Comparison of ENCODE assay signal across 9 cellular contexts in the genomic region with DNA sequence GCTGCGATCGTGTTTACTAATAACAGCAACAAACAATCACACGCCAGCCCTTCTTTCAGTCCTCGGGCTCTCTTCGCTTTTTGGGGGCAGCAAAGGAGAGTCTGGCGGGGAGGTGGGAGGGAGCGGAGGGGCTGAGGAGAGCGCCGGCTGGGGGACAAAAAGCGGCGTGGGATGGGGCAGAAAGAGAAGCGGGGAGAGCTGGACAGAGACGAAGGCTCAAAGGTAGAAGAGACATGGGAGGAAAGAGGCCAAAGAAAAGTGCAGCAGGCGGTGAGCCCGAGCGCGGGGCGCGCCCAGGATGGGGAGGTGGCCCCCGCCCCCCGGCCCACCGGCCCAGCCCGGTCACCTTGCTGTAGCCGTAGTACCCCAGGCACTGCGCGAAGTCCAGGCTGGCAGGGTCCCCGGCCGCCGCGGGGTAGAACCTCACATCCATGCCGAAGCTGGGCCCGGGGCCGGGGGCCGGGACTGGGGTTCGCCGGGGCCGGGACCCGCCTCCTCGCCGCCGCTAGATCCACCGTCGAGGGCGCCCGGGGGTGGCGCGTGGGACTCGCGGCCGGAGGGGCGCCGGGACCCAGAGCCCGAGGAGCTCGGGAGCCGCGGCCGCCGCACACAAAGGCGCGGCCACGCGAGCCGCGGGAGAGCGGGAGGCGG. TPM values are rescaled to one million over a fixed set of nuclear protein-coding genes. Genes with fewer than 3 reads are reported as not detected.
DNase-seq lines count a peak whose midpoint lies in the region; FAIRE-seq and TF ChIP-seq lines count a peak whose summit lies in the region.
"Had no signal": no experiment of that assay in that cellular context is flagged by ENCODE, and none has a peak within 500 bp of the region (broad histone marks: within the 10 kb centered on the region; RNA-seq: fewer than 3 reads in every experiment).

No MANE protein-coding gene starts in this region.

- H3K4me1 ChIP-seq in keratinocyte (ENCODE audit: control insufficient read depth, extremely low read depth, insufficient read depth, low read length): peaks cover 5% of the 10 kb centered on the region

- no peak overlapping the region for H2AFZ ChIP-seq in keratinocyte (ENCODE audit: control insufficient read depth, low read length)

- peak; percentile 21 for DNase-seq in GM03348 (ENCODE audit: low spot score)
- peak; percentile 11 for DNase-seq in SK-N-DZ (ENCODE audit: low spot score)
- DNase-seq in keratinocyte (ENCODE audit: low read depth, low spot score): no peak
- DNase-seq in retinal pigment epithelial cell (ENCODE audit: low read depth): no peak
- no peak for DNase-seq in GDM1 (lab: John Stamatoyannopoulos, UW)
- no peak for DNase-seq in erythroblast (lab: John Stamatoyannopoulos, UW)
- no peak for DNase-seq in DMS153 (lab: John Stamatoyannopoulos, UW)
- DNase-seq in DMS79 (lab: John Stamatoyannopoulos, UW): no peak
- DNase-seq: EL had no signal

- no peaks in the 10 kb centered on the region for H3K36me3 ChIP-seq in keratinocyte (ENCODE audit: control insufficient read depth in 2 of 2, extremely low read depth in 1 of 2, insufficient read depth in 2 of 2, low read length in 2 of 2)

- no peaks in the 10 kb centered on the region for H3K9me1 ChIP-seq in keratinocyte (ENCODE audit: control insufficient read depth, extremely low read depth, insufficient read depth, low read length)

- H3K27me3 ChIP-seq in keratinocyte (ENCODE audit: control insufficient read depth, extremely low read depth, insufficient read depth, low read length): peaks cover 45% of the 10 kb centered on the region

- peak overlapping the region; percentile 62 for H3K4me2 ChIP-seq in keratinocyte (ENCODE audit: control insufficient read depth, extremely low read depth, insufficient read depth, low read depth, low read length)

- H3K9me3 ChIP-seq in keratinocyte (ENCODE audit: control insufficient read depth, low read depth, low read length): no peaks in the 10 kb centered on the region

- dilution Hi-C loops in keratinocyte (cut with MboI; ENCODE audit: extremely low pct_ligation_motif_present, low sequenced_read_pairs): no loop called here

- H4K20me1 ChIP-seq in keratinocyte (ENCODE audit: control insufficient read depth, extremely low read depth, insufficient read depth, low read length): no peaks in the 10 kb centered on the region

- FAIRE-seq in keratinocyte (lab: Jason Lieb, UNC): no peak

- TF ChIP-seq POLR2A in erythroblast (IDR thresholded peaks at IDR 0.05; ENCODE audit: low read length): no peak

- H3K9ac ChIP-seq in keratinocyte (ENCODE audit: control insufficient read depth, extremely low read depth, insufficient read depth, low read length): no peak overlapping the region

- no peak for TF ChIP-seq CTCF in keratinocyte (optimal IDR thresholded peaks at IDR 0.05 in 1 of 3, IDR thresholded peaks at IDR 0.05 in 1 of 3, conservative IDR thresholded peaks at IDR 0.05 in 1 of 3; ENCODE audit: extremely low read depth in 1 of 3, insufficient read depth in 2 of 3, low read length in 3 of 3)
- no peak for TF ChIP-seq CTCF in retinal pigment epithelial cell (conservative IDR thresholded peaks at IDR 0.05; ENCODE audit: low read depth, low read length)

- no peak overlapping the region for H3K27ac ChIP-seq in keratinocyte (ENCODE audit: control insufficient read depth, insufficient read depth, low read length)

- peak overlapping the region in 1 of 3 experiments; percentile 40 for H3K4me3 ChIP-seq in keratinocyte (ENCODE audit: control insufficient read depth in 2 of 3, extremely low read depth in 1 of 3, insufficient read depth in 2 of 3, low read depth in 1 of 3, low read length in 3 of 3)
- peak overlapping the region; percentile 15 for H3K4me3 ChIP-seq in retinal pigment epithelial cell (ENCODE audit: low read length)

- no peaks in the 10 kb centered on the region for H3K79me2 ChIP-seq in keratinocyte (ENCODE audit: control insufficient read depth, insufficient read depth, low read length)

RNA-seq across cellular contexts. Expression of gene TOX3, which starts 0.5 kb away (rescaled TPM):
- polyA plus RNA-seq in SK-N-DZ (2014; cell fraction: cytosol; rRNA removed): 15.7 and 16.5 TPM in 2 replicates
- 7.1 and 10.9 TPM in 2 replicates for polyA plus RNA-seq in SK-N-DZ (2014; cell fraction: nucleus; rRNA removed)
- polyA plus RNA-seq in keratinocyte: 0.01 TPM in 1 of 3 replicates, not detected in the others
- polyA plus RNA-seq in keratinocyte (2011; ENCODE audit: low read depth): 0.07 TPM
- polyA plus RNA-seq in keratinocyte (2011; cell fraction: cytosol; rRNA removed): 0.06 TPM in 1 of 2 replicates, not detected in the other
- 0.03 TPM in 1 of 2 replicates, not detected in the other for polyA plus RNA-seq in keratinocyte (2011; cell fraction: nucleus; rRNA removed)
- not detected in 2 replicates for polyA plus RNA-seq in keratinocyte (2012; ENCODE audit: low replicate concordance)
- polyA minus RNA-seq in keratinocyte: not detected in 3 replicates
- polyA minus RNA-seq in keratinocyte (2011; cell fraction: cytosol; rRNA and poly(A)+ RNA removed): not detected
- not detected in 2 replicates for polyA minus RNA-seq in keratinocyte (2011; cell fraction: nucleus; rRNA and poly(A)+ RNA removed)

Comparison
In these comparisons a context has a peak if more than half of its experiments do, and no peak if none do; other contexts are left out.
1. DNase-seq: peak in GM03348 (single experiment) and SK-N-DZ (single experiment); none in keratinocyte (single experiment), retinal pigment epithelial cell (single experiment), GDM1 (single experiment), erythroblast (0 of 2), DMS153 (single experiment) and DMS79 (single experiment).